1 cellular context compared by ENCODE assay signal in genomic region chr3:32708672-32709283, GRCh38.
TF ChIP-seq lines count a peak whose summit lies in the region.

No MANE protein-coding gene starts in this region.

TF ChIP-seq in K562, 482 proteins besides CTCF, POLR2A, EP300 and RAD21 (continued from another document and continues in another):
- TF ChIP-seq REST (CRISPR knock-in tag; IDR thresholded peaks at IDR 0.05; ENCODE audit: low read depth) (no peak), TCF3 (CRISPR knock-in tag; IDR thresholded peaks at IDR 0.05) (peak; percentile 73), SMARCE1 (IDR thresholded peaks at IDR 0.05) (peak; percentile 43; the same call in 1 of the 2 replicates), ZSCAN32 (CRISPR knock-in tag; IDR thresholded peaks at IDR 0.05) (no peak), ELF1 (tag; IDR thresholded peaks at IDR 0.05) (0 out of 2 replicates have a peak, but pooled peaks have one; percentile 38), ATF4 (CRISPR knock-in tag; IDR thresholded peaks at IDR 0.05) (no peak), ZNF347 (CRISPR knock-in tag; IDR thresholded peaks at IDR 0.05; ENCODE audit: low read depth) (no peak), IFI16 (CRISPR knock-in tag; IDR thresholded peaks at IDR 0.05) (no peak), ZNF174 (CRISPR knock-in tag; IDR thresholded peaks at IDR 0.05) (no peak), CLOCK (CRISPR knock-in tag; IDR thresholded peaks at IDR 0.05; ENCODE audit: borderline replicate concordance) (0 out of 2 replicates have a peak, but pooled peaks have one; percentile 24), ETV5 (CRISPR knock-in tag; IDR thresholded peaks at IDR 0.05; ENCODE audit: low read depth) (no peak), CBFB (CRISPR knock-in tag; IDR thresholded peaks at IDR 0.05) (no peak), MLX (CRISPR knock-in tag; conservative IDR thresholded peaks at IDR 0.05) (no peak), KLF13 (tag; IDR thresholded peaks at IDR 0.05; ENCODE audit: borderline replicate concordance, low read depth) (no peak), SRF (CRISPR knock-in tag; IDR thresholded peaks at IDR 0.05) (no peak), NFYB (IDR thresholded peaks at IDR 0.05; ENCODE audit: extremely low read depth, insufficient read length) (no peak), MITF (IDR thresholded peaks at IDR 0.05) (no peak), SMAD4 (CRISPR knock-in tag; conservative IDR thresholded peaks at IDR 0.05) (peak; percentile 30; the same call in 1 of the 2 replicates), ETV1 (tag; conservative IDR thresholded peaks at IDR 0.05; ENCODE audit: low read depth) (no peak), KDM5B (IDR thresholded peaks at IDR 0.05; ENCODE audit: insufficient replicate concordance, low read depth, low read length) (no peak), ESRRA (IDR thresholded peaks at IDR 0.05; ENCODE audit: borderline replicate concordance, low read depth) (no peak), ZNF384 (IDR thresholded peaks at IDR 0.05; ENCODE audit: low read depth, low read length) (no peak), ZBTB11 (CRISPR knock-in tag; IDR thresholded peaks at IDR 0.05) (peak in 1 of 3 experiments; percentile 65; a peak in 2 of 6 replicates), PTRF (tag; IDR thresholded peaks at IDR 0.05) (no peak), HOMEZ (CRISPR knock-in tag; IDR thresholded peaks at IDR 0.05) (no peak), PBX2 (CRISPR knock-in tag; IDR thresholded peaks at IDR 0.05; ENCODE audit: low read depth) (no peak), PBX2 (tag; conservative IDR thresholded peaks at IDR 0.05; ENCODE audit: low read depth) (no peak), NRF1 (conservative IDR thresholded peaks at IDR 0.05 in 1 of 2, IDR thresholded peaks at IDR 0.05 in 1 of 2) (no peak), E2F5 (CRISPR knock-in tag; IDR thresholded peaks at IDR 0.05) (no peak), RFX7 (CRISPR knock-in tag; IDR thresholded peaks at IDR 0.05) (no peak), ZNF778 (CRISPR knock-in tag; IDR thresholded peaks at IDR 0.05) (no peak), ARID2 (IDR thresholded peaks at IDR 0.05) (no peak; the same call in 1 of the 2 replicates), POLR2AphosphoS5 (IDR thresholded peaks at IDR 0.05; ENCODE audit: control insufficient read depth, insufficient read depth, low read depth, low read length) (peak; percentile 63), ZNF518B (CRISPR knock-in tag; IDR thresholded peaks at IDR 0.05) (no peak), FOXK1 (CRISPR knock-in tag; IDR thresholded peaks at IDR 0.05; ENCODE audit: borderline replicate concordance) (no peak), HIVEP1 (CRISPR knock-in tag; IDR thresholded peaks at IDR 0.05) (no peak)
